In genomic region chr10:28920091-28920490, GRCh38 we compare ENCODE assay signal across 22 cellular contexts.
A peak's percentile ranks its signal among the peaks of the same experiment; 100 is the strongest.
DNase-seq lines count a peak whose midpoint lies in the region; ATAC-seq and TF ChIP-seq lines count a peak whose summit lies in the region.
"Had no signal": no experiment of that assay in that cellular context is flagged by ENCODE, and none has a peak within 500 bp of the region (broad histone marks: within the 10 kb centered on the region; RNA-seq: fewer than 3 reads in every experiment).

No MANE protein-coding gene starts in this region.

- TF ChIP-seq CTCF in right atrium auricular region (IDR thresholded peaks at IDR 0.05): no peak
- no peak for TF ChIP-seq CTCF in hepatocyte (IDR thresholded peaks at IDR 0.05; ENCODE audit: poor library complexity)

- H3K79me2 ChIP-seq in hepatocyte: no peaks in the 10 kb centered on the region

- H3K9me3 ChIP-seq in right atrium auricular region (no peaks in the 10 kb centered on the region), right cardiac atrium (ENCODE audit: control insufficient read depth, low read length) (no peaks in the 10 kb centered on the region), hepatocyte (ENCODE audit: low read depth) (no peaks in the 10 kb centered on the region)
- H3K9me3 ChIP-seq: BE2C had no signal

- DNase-seq in right atrium auricular region (ENCODE audit: low spot score) (peak; percentile 7), right cardiac atrium (no peak), SW480 (ENCODE audit: low spot score) (peak; percentile 78), ureter (ENCODE audit: low spot score) (peak; percentile 18), COLO829 (ENCODE audit: low spot score) (no peak), A172 (ENCODE audit: low spot score) (no peak), hepatocyte (ENCODE audit: low spot score) (no peak)
- DNase-seq: ACHN; AML-193; BE2C; CD4-positive, alpha-beta T cell; CD8-positive, alpha-beta memory T cell; COR-L47; DMS153; DND-41; H9; HFFc6 had no signal

- no peak for ATAC-seq in right cardiac atrium
- ATAC-seq: A549, GM23338, HCT116 had no signal

- H3K4me3 ChIP-seq in right atrium auricular region (no peak overlapping the region), right cardiac atrium (ENCODE audit: low read length) (no peak overlapping the region), hepatocyte (no peak overlapping the region)
- H3K4me3 ChIP-seq: A549; BLaER1 treated with 17β-estradiol and CSF1 and Interleukin-3, amounts not matched to agents 10 nM and 100 nM; GM23338 had no signal

- H3K36me3 ChIP-seq in right atrium auricular region: no peaks in the 10 kb centered on the region
- H3K36me3 ChIP-seq in hepatocyte (replicated peaks; ENCODE audit: insufficient read depth, low read depth): no peaks in the 10 kb centered on the region
- H3K36me3 ChIP-seq: BE2C; BLaER1 treated with 17β-estradiol and CSF1 and Interleukin-3, amounts not matched to agents 10 nM and 100 nM had no signal

- intact Hi-C loops in right cardiac atrium (cut with DNase I): no loop called here

- H3K27me3 ChIP-seq in right atrium auricular region: no peaks in the 10 kb centered on the region
- no peaks in the 10 kb centered on the region for H3K27me3 ChIP-seq in right cardiac atrium (ENCODE audit: control insufficient read depth, insufficient read depth)
- H3K27me3 ChIP-seq in hepatocyte: no peaks in the 10 kb centered on the region
- H3K27me3 ChIP-seq: BE2C had no signal

- no peaks in the 10 kb centered on the region for H3K4me1 ChIP-seq in right atrium auricular region
- no peaks in the 10 kb centered on the region for H3K4me1 ChIP-seq in right cardiac atrium (ENCODE audit: control insufficient read depth, insufficient read depth, low read length)
- H3K4me1 ChIP-seq in hepatocyte (ENCODE audit: insufficient read depth): peaks cover 13% of the 10 kb centered on the region
- H3K4me1 ChIP-seq: BE2C had no signal

- no peak overlapping the region for H3K4me2 ChIP-seq in hepatocyte
- H3K4me2 ChIP-seq: A549; BLaER1 treated with 17β-estradiol and CSF1 and Interleukin-3, amounts not matched to agents 10 nM and 100 nM; GM23338 had no signal

- no peaks in the 10 kb centered on the region for H3K9me2 ChIP-seq in hepatocyte (replicated peaks; ENCODE audit: insufficient read depth)

- H2AFZ ChIP-seq in hepatocyte: no peak overlapping the region
- H2AFZ ChIP-seq: GM23338 had no signal

- no peak overlapping the region for H3K27ac ChIP-seq in right atrium auricular region
- H3K27ac ChIP-seq in right cardiac atrium (ENCODE audit: low read length): no peak overlapping the region
- no peak overlapping the region for H3K27ac ChIP-seq in hepatocyte
- H3K27ac ChIP-seq: 22Rv1; BLaER1 treated with 17β-estradiol and CSF1 and Interleukin-3, amounts not matched to agents 10 nM and 100 nM had no signal

- 92% methylated on average over 3 of the region's 3 CpGs for WGBS in right cardiac atrium
- 98% methylated on average over 3 of the region's 3 CpGs for WGBS in hepatocyte (ENCODE audit: low lambda C conversion rate, missing lambda C conversion rate)

- no peaks in the 10 kb centered on the region for H4K20me1 ChIP-seq in hepatocyte (ENCODE audit: insufficient read depth, poor library complexity, severe bottlenecking)
- H4K20me1 ChIP-seq: BLaER1 treated with 17β-estradiol and CSF1 and Interleukin-3, amounts not matched to agents 10 nM and 100 nM had no signal

Comparison
In these comparisons a context has a peak if more than half of its experiments do, and no peak if none do; other contexts are left out.
1. DNase-seq: peak in right atrium auricular region (single experiment), SW480 (single experiment) and ureter (single experiment); none in right cardiac atrium (0 of 3), COLO829 (single experiment), A172 (single experiment) and hepatocyte (single experiment).